Comparison of ENCODE assay signal across 31 cellular contexts in the genomic region with DNA sequence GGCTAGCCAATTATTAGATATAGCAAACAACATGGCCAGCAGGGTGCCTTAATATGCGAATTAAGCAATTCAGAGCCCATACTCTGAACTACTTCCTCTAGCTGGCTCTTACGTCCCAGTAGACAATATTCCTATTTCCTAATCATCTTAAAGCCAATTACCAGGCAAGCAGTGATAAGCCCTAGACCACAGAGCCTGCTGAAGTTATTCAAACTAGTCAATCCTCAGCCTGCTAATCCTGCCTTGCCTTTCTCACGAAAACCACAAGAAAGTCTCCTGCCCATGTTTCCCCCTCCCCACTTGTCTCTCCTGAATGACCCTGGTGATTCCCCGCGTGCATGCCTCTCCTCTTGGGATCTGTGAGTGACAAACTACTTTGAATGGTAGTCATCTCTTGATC.
DNase-seq lines count a peak whose midpoint lies in the region; ATAC-seq, FAIRE-seq and TF ChIP-seq lines count a peak whose summit lies in the region.
"Had no signal": no experiment of that assay in that cellular context is flagged by ENCODE, and none has a peak within 500 bp of the region (broad histone marks: within the 10 kb centered on the region; RNA-seq: fewer than 3 reads in every experiment).

No MANE protein-coding gene starts in this region.

- no peak overlapping the region for H3K4me2 ChIP-seq in astrocyte (ENCODE audit: low read length)
- H3K4me2 ChIP-seq: BLaER1 treated with 17β-estradiol and CSF1 and Interleukin-3, amounts not matched to agents 10 nM and 100 nM had no signal

- no peaks in the 10 kb centered on the region for H3K79me2 ChIP-seq in astrocyte (ENCODE audit: insufficient read depth, low read length)

- H3K9me3 ChIP-seq in astrocyte (ENCODE audit: insufficient read depth, low read depth, low read length) (no peaks in the 10 kb centered on the region), testis (no peaks in the 10 kb centered on the region), body of pancreas (no peaks in the 10 kb centered on the region)
- H3K9me3 ChIP-seq: BLaER1 treated with 17β-estradiol and CSF1 and Interleukin-3, amounts not matched to agents 10 nM and 100 nM; ovary; right atrium auricular region; suprapubic skin had no signal

- TF ChIP-seq CTCF in D721Med (IDR thresholded peaks at IDR 0.05; ENCODE audit: insufficient read depth, missing control alignments) (peak; percentile 4), astrocyte (IDR thresholded peaks at IDR 0.05; ENCODE audit: insufficient read depth, low read depth, low read length) (no peak), testis (IDR thresholded peaks at IDR 0.05) (no peak), body of pancreas (IDR thresholded peaks at IDR 0.05) (no peak)

- no peak for ATAC-seq in body of pancreas
- ATAC-seq: activated T-helper 17 cell treated with anti-CD3 and anti-CD28 coated beads, Interleukin-2, amount 50 U/mL, for 72 hours; left ventricle myocardium superior; natural killer cell; SK-N-SH treated with all-trans-retinoic acid at 6 μM for 48 hours; stimulated activated naive B cell treated with anti-CD40 and anti-IgM and Interleukin-4, amounts not matched to agents 10 μg/mL and 1 μg/mL and 100 μg/mL, for 72 hours had no signal

- H3K27ac ChIP-seq in astrocyte (ENCODE audit: low read depth, low read length), result peak overlapping the region; percentile 43
- no peak overlapping the region for H3K27ac ChIP-seq in testis
- H3K27ac ChIP-seq in body of pancreas, result no peak overlapping the region
- H3K27ac ChIP-seq: BLaER1 treated with 17β-estradiol and CSF1 and Interleukin-3, amounts not matched to agents 10 nM and 100 nM; ovary; right atrium auricular region; suprapubic skin had no signal

- no peak overlapping the region for H2AFZ ChIP-seq in astrocyte (ENCODE audit: low read depth, low read length)

- WGBS in testis, 2 donors, result 77 to 85% methylated on average over 5 of the region's 5 CpGs
- 45 to 61% methylated on average over 5 of the region's 5 CpGs for WGBS in body of pancreas, 2 donors

- peak overlapping the region; percentile 82 for H3K27ac Mint-ChIP-seq in astrocyte (ENCODE audit: unreplicated experiment)
- H3K27ac Mint-ChIP-seq: activated B cell treated with CpG ODN at 0.5 μM for 24 hours; activated CD4-positive, alpha-beta memory T cell treated with anti-CD3 and anti-CD28 coated beads for 36 hours; activated naive CD8-positive, alpha-beta T cell treated with anti-CD3 and anti-CD28 coated beads, Interleukin-2, amount 10 ng/mL, durations not matched to agents 7 days and 5 days; activated T-helper 17 cell treated with anti-CD3 and anti-CD28 coated beads, Interleukin-2, amount 50 U/mL, for 72 hours; immature natural killer cell; natural killer cell; stimulated activated naive B cell treated with anti-CD40 and anti-IgM and Interleukin-4, amounts not matched to agents 10 μg/mL and 1 μg/mL and 100 μg/mL, for 72 hours had no signal

- H3K27me3 Mint-ChIP-seq in astrocyte (ENCODE audit: low read depth, unreplicated experiment), result no peaks in the 10 kb centered on the region
- H3K27me3 Mint-ChIP-seq: activated B cell treated with CpG ODN at 0.5 μM for 24 hours; activated CD4-positive, alpha-beta memory T cell treated with anti-CD3 and anti-CD28 coated beads for 36 hours; activated naive CD8-positive, alpha-beta T cell treated with anti-CD3 and anti-CD28 coated beads, Interleukin-2, amount 10 ng/mL, durations not matched to agents 7 days and 5 days; activated T-helper 17 cell treated with anti-CD3 and anti-CD28 coated beads, Interleukin-2, amount 50 U/mL, for 72 hours; stimulated activated naive B cell treated with anti-CD40 and anti-IgM and Interleukin-4, amounts not matched to agents 10 μg/mL and 1 μg/mL and 100 μg/mL, for 72 hours had no signal

- FAIRE-seq in D721Med (lab: Jason Lieb, UNC) (peak; percentile 93), astrocyte (lab: Jason Lieb, UNC) (no peak)
- FAIRE-seq: frontal cortex, GM12892, urothelium cell line had no signal

- intact Hi-C loops in testis (cut with DNase I; ENCODE audit: low total_unique reads) (no loop called here), body of pancreas (cut with DNase I) (no loop called here)

- no peaks in the 10 kb centered on the region for H3K36me3 Mint-ChIP-seq in astrocyte (ENCODE audit: low read depth, unreplicated experiment)
- H3K36me3 Mint-ChIP-seq: activated CD4-positive, alpha-beta memory T cell treated with anti-CD3 and anti-CD28 coated beads for 36 hours; activated naive CD8-positive, alpha-beta T cell treated with anti-CD3 and anti-CD28 coated beads, Interleukin-2, amount 10 ng/mL, durations not matched to agents 7 days and 5 days; immature natural killer cell; natural killer cell; stimulated activated naive B cell treated with anti-CD40 and anti-IgM and Interleukin-4, amounts not matched to agents 10 μg/mL and 1 μg/mL and 100 μg/mL, for 72 hours had no signal

- no peaks in the 10 kb centered on the region for H3K27me3 ChIP-seq in astrocyte (ENCODE audit: insufficient read depth, low read length)
- no peaks in the 10 kb centered on the region for H3K27me3 ChIP-seq in testis
- no peaks in the 10 kb centered on the region for H3K27me3 ChIP-seq in body of pancreas
- H3K27me3 ChIP-seq: BLaER1 treated with 17β-estradiol and CSF1 and Interleukin-3, amounts not matched to agents 10 nM and 100 nM; ovary; right atrium auricular region; suprapubic skin had no signal

- no peak for TF ChIP-seq POLR2A in testis (IDR thresholded peaks at IDR 0.05)
- TF ChIP-seq POLR2A in body of pancreas (IDR thresholded peaks at IDR 0.05), result no peak

- no peak overlapping the region for H3K9ac ChIP-seq in astrocyte (ENCODE audit: low read length)
- H3K9ac ChIP-seq: BLaER1 treated with 17β-estradiol and CSF1 and Interleukin-3, amounts not matched to agents 10 nM and 100 nM had no signal

- no peak overlapping the region for H3K4me3 Mint-ChIP-seq in astrocyte (ENCODE audit: unreplicated experiment)
- H3K4me3 Mint-ChIP-seq: activated B cell treated with CpG ODN at 0.5 μM for 24 hours; activated CD4-positive, alpha-beta memory T cell treated with anti-CD3 and anti-CD28 coated beads for 36 hours; activated naive CD8-positive, alpha-beta T cell treated with anti-CD3 and anti-CD28 coated beads, Interleukin-2, amount 10 ng/mL, durations not matched to agents 7 days and 5 days; activated T-helper 17 cell treated with anti-CD3 and anti-CD28 coated beads, Interleukin-2, amount 50 U/mL, for 72 hours; immature natural killer cell; natural killer cell; stimulated activated naive B cell treated with anti-CD40 and anti-IgM and Interleukin-4, amounts not matched to agents 10 μg/mL and 1 μg/mL and 100 μg/mL, for 72 hours had no signal

- H3K4me3 ChIP-seq in astrocyte (ENCODE audit: insufficient read depth, low read depth, low read length), result no peak overlapping the region
- H3K4me3 ChIP-seq in testis, result no peak overlapping the region
- no peak overlapping the region for H3K4me3 ChIP-seq in body of pancreas
- H3K4me3 ChIP-seq: BLaER1 treated with 17β-estradiol and CSF1 and Interleukin-3, amounts not matched to agents 10 nM and 100 nM; ovary; right atrium auricular region; suprapubic skin had no signal

- H4K20me1 ChIP-seq in astrocyte (ENCODE audit: insufficient read depth, low read length), result no peaks in the 10 kb centered on the region
- H4K20me1 ChIP-seq: BLaER1 treated with 17β-estradiol and CSF1 and Interleukin-3, amounts not matched to agents 10 nM and 100 nM had no signal

- peaks cover 40% of the 10 kb centered on the region for H3K4me1 Mint-ChIP-seq in astrocyte (ENCODE audit: low read depth, unreplicated experiment)
- H3K4me1 Mint-ChIP-seq: activated B cell treated with CpG ODN at 0.5 μM for 24 hours; activated naive CD8-positive, alpha-beta T cell treated with anti-CD3 and anti-CD28 coated beads, Interleukin-2, amount 10 ng/mL, durations not matched to agents 7 days and 5 days; activated T-helper 17 cell treated with anti-CD3 and anti-CD28 coated beads, Interleukin-2, amount 50 U/mL, for 72 hours; immature natural killer cell; natural killer cell; stimulated activated naive B cell treated with anti-CD40 and anti-IgM and Interleukin-4, amounts not matched to agents 10 μg/mL and 1 μg/mL and 100 μg/mL, for 72 hours had no signal

- H3K4me1 ChIP-seq in astrocyte (ENCODE audit: insufficient read depth, low read length) (peaks cover 25% of the 10 kb centered on the region), testis (no peaks in the 10 kb centered on the region), body of pancreas (no peaks in the 10 kb centered on the region)
- H3K4me1 ChIP-seq: right atrium auricular region had no signal

- no peaks in the 10 kb centered on the region for H3K9me3 Mint-ChIP-seq in astrocyte (ENCODE audit: unreplicated experiment)
- H3K9me3 Mint-ChIP-seq: activated B cell treated with CpG ODN at 0.5 μM for 24 hours; activated naive CD8-positive, alpha-beta T cell treated with anti-CD3 and anti-CD28 coated beads, Interleukin-2, amount 10 ng/mL, durations not matched to agents 7 days and 5 days; activated T-helper 17 cell treated with anti-CD3 and anti-CD28 coated beads, Interleukin-2, amount 50 U/mL, for 72 hours had no signal

- no peaks in the 10 kb centered on the region for H3K36me3 ChIP-seq in astrocyte (ENCODE audit: insufficient read depth, low read length)
- H3K36me3 ChIP-seq in testis (ENCODE audit: low read depth, missing control alignments), result no peaks in the 10 kb centered on the region
- no peaks in the 10 kb centered on the region for H3K36me3 ChIP-seq in body of pancreas (replicated peaks in 1 of 2; ENCODE audit: insufficient read depth in 1 of 2, low read depth in 2 of 2)
- H3K36me3 ChIP-seq: BLaER1 treated with 17β-estradiol and CSF1 and Interleukin-3, amounts not matched to agents 10 nM and 100 nM; ovary; right atrium auricular region; suprapubic skin had no signal

- peak; percentile 41 for DNase-seq in D721Med (ENCODE audit: insufficient read length, low spot score)
- peak; percentile 22 for DNase-seq in NCI-H226
- peak; percentile 75 for DNase-seq in astrocyte (ENCODE audit: low read depth)
- DNase-seq in kidney tubule cell (ENCODE audit: low spot score), result peak; percentile 7
- no peak for DNase-seq in activated gamma-delta T cell (lab: John Stamatoyannopoulos, UW)
- no peak for DNase-seq in testis
- DNase-seq in amniotic stem cell (lab: John Stamatoyannopoulos, UW), result no peak
- DNase-seq in body of pancreas, result no peak
- DNase-seq: activated B cell treated with CpG ODN at 0.5 μM for 24 hours; activated CD4-positive, alpha-beta memory T cell treated with anti-CD3 and anti-CD28 coated beads for 36 hours; activated CD8-positive, alpha-beta memory T cell treated with anti-CD3 and anti-CD28 coated beads, Interleukin-2, amount 50 U/mL, for 48 hours; activated naive CD8-positive, alpha-beta T cell treated with anti-CD3 and anti-CD28 coated beads, Interleukin-2, amount 10 ng/mL, durations not matched to agents 7 days and 5 days; COR-L47; effector CD8-positive, alpha-beta T cell; erythroblast; immature natural killer cell; left ventricle myocardium superior; natural killer cell; NCI-H1105 treated with DMSO at 0.1 percent for 48 hours; NCI-H2081 treated with DMSO at 0.1 percent for 48 hours; ovary; stimulated activated CD4-positive, alpha-beta T cell treated with anti-CD3 and anti-CD28 coated beads, Interleukin-4, amount 100 ng/mL, for 24 hours; stimulated activated naive B cell treated with anti-CD40 and anti-IgM and Interleukin-4, amounts not matched to agents 10 μg/mL and 1 μg/mL and 100 μg/mL, for 72 hours had no signal

Comparison
In these comparisons a context has a peak if more than half of its experiments do, and no peak if none do; other contexts are left out.
1. DNase-seq: peak in D721Med (single experiment), NCI-H226 (single experiment), astrocyte (single experiment) and kidney tubule cell (single experiment); none in activated gamma-delta T cell (single experiment), testis (single experiment), amniotic stem cell (single experiment) and body of pancreas (0 of 4).